14 cellular contexts compared by ENCODE assay signal in the genomic region with DNA sequence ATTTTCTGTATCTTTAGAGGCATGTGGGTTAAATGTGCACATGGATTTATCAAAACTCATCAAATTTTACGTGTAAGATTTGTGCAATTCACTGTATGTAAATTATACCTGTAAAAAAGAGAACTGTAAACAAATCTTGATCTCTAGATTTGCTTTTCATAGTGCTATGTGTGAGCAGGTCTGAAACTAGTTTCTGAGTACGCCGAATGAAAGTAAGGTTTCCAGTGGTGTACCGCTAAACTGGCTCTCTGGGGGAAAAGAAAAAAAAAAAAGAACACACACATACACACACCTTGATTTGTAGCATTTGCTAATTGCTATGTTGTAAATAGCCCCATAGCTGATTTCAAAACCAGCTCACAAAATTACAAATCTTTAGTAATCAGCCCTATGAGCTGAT.
A peak's percentile ranks its signal among the peaks of the same experiment; 100 is the strongest.
DNase-seq lines count a peak whose midpoint lies in the region; ATAC-seq and TF ChIP-seq lines count a peak whose summit lies in the region.
"Had no signal": no experiment of that assay in that cellular context is flagged by ENCODE, and none has a peak within 500 bp of the region (broad histone marks: within the 10 kb centered on the region; RNA-seq: fewer than 3 reads in every experiment).

No MANE protein-coding gene starts in this region.

- peaks cover 0 to 2% (median 0%) of the 10 kb centered on the region in 4 donors for H3K4me1 ChIP-seq in tibial artery

- H3K4me3 ChIP-seq in tibial artery = no peak overlapping the region
- H3K4me3 ChIP-seq: SK-N-MC, skin epidermis had no signal

- H3K36me3 ChIP-seq in tibial artery = no peaks in the 10 kb centered on the region

- H3K27ac ChIP-seq in tibial artery = no peak overlapping the region
- H3K27ac ChIP-seq: SK-N-MC, skin epidermis had no signal

- intact Hi-C loops in tibial artery (cut with DNase I; ENCODE audit: low total_unique reads) = no loop called here

- H3K9me3 ChIP-seq in tibial artery = no peaks in the 10 kb centered on the region

- ATAC-seq in HG02610 (IDR thresholded peaks at IDR 0.05; ENCODE audit: unreplicated experiment) = peak; percentile 80
- peak; percentile 82 for ATAC-seq in HG03280 (IDR thresholded peaks at IDR 0.05; ENCODE audit: unreplicated experiment)
- ATAC-seq: natural killer cell had no signal

- no peak for TF ChIP-seq CTCF in tibial artery (IDR thresholded peaks at IDR 0.05)

- no peaks in the 10 kb centered on the region for H3K27me3 ChIP-seq in tibial artery

- DNase-seq in GM19240 (ENCODE audit: insufficient read length, low spot score) (peak; percentile 20), NCI-H774 (lab: John Stamatoyannopoulos, UW) (no peak), tibial artery (no peak), COR-L47 (lab: John Stamatoyannopoulos, UW) (no peak)
- DNase-seq in activated CD8-positive, alpha-beta memory T cell treated with anti-CD3 and anti-CD28 coated beads for 24 hours = no peak
- DNase-seq: activated CD4-positive, alpha-beta T cell treated with anti-CD3 and anti-CD28 coated beads for 1 hour; activated gamma-delta T cell; natural killer cell; NCI-H1105; NCI-H82 had no signal
